Comparison of ENCODE assay signal across 9 cellular contexts in genomic region chr6:16318538-16318937, GRCh38.
DNase-seq lines count a peak whose midpoint lies in the region; ATAC-seq, FAIRE-seq and TF ChIP-seq lines count a peak whose summit lies in the region.
"Had no signal": no experiment of that assay in that cellular context is flagged by ENCODE, and none has a peak within 500 bp of the region (broad histone marks: within the 10 kb centered on the region; RNA-seq: fewer than 3 reads in every experiment).

No MANE protein-coding gene starts in this region.

- peaks cover 52% of the 10 kb centered on the region for H3K4me1 ChIP-seq in astrocyte (ENCODE audit: insufficient read depth, low read length)
- H3K4me1 ChIP-seq in muscle layer of colon (ENCODE audit: insufficient read depth, low read length), result peaks cover 46% of the 10 kb centered on the region
- no peaks in the 10 kb centered on the region for H3K4me1 ChIP-seq in urinary bladder (ENCODE audit: insufficient read depth)
- H3K4me1 ChIP-seq in spleen, result peaks cover 0 to 71% (median 51%) of the 10 kb centered on the region in 6 donors

- H3K27me3 Mint-ChIP-seq in astrocyte (ENCODE audit: low read depth, unreplicated experiment), result no peaks in the 10 kb centered on the region

- H3K4me1 Mint-ChIP-seq in astrocyte (ENCODE audit: low read depth, unreplicated experiment), result peaks cover 58% of the 10 kb centered on the region

- H3K36me3 Mint-ChIP-seq in astrocyte (ENCODE audit: low read depth, unreplicated experiment), result peaks cover 8% of the 10 kb centered on the region

- H3K4me3 ChIP-seq in astrocyte (ENCODE audit: insufficient read depth, low read depth, low read length) (peak overlapping the region; percentile 15), muscle layer of colon (ENCODE audit: low read depth in 1 of 2, low read length in 2 of 2) (no peak overlapping the region), urinary bladder (ENCODE audit: low read depth, low read length) (no peak overlapping the region), spleen (no peak overlapping the region)

- no peaks in the 10 kb centered on the region for H3K9me3 Mint-ChIP-seq in astrocyte (ENCODE audit: unreplicated experiment)

- peak overlapping the region; percentile 85 for H3K4me2 ChIP-seq in astrocyte (ENCODE audit: low read length)

- peak overlapping the region; percentile 88 for H3K9ac ChIP-seq in astrocyte (ENCODE audit: low read length)
- H3K9ac ChIP-seq in muscle layer of colon (ENCODE audit: low read length), result no peak overlapping the region

- peaks cover 20% of the 10 kb centered on the region for H4K20me1 ChIP-seq in astrocyte (ENCODE audit: insufficient read depth, low read length)

- H3K27me3 ChIP-seq in astrocyte (ENCODE audit: insufficient read depth, low read length) (no peaks in the 10 kb centered on the region), muscle layer of colon (ENCODE audit: control insufficient read depth in 1 of 2, insufficient read depth in 2 of 2, low read length in 2 of 2) (no peaks in the 10 kb centered on the region), spleen (replicated peaks in 1 of 7) (no peaks in the 10 kb centered on the region)

- no peak overlapping the region for H2AFZ ChIP-seq in astrocyte (ENCODE audit: low read depth, low read length)

- ATAC-seq in HG02763 (IDR thresholded peaks at IDR 0.05; ENCODE audit: unreplicated experiment), result no peak

- 45% methylated on average over 6 of the region's 6 CpGs for WGBS in urinary bladder
- 59 to 78% (median 75%) methylated on average over 6 of the region's 6 CpGs for WGBS in spleen, 5 donors

- no peaks in the 10 kb centered on the region for H3K36me3 ChIP-seq in astrocyte (ENCODE audit: insufficient read depth, low read length)
- H3K36me3 ChIP-seq in muscle layer of colon (ENCODE audit: insufficient read depth, low read length), result no peaks in the 10 kb centered on the region
- H3K36me3 ChIP-seq in urinary bladder (ENCODE audit: insufficient read depth), result no peaks in the 10 kb centered on the region
- peaks cover 0 to 11% (median 0%) of the 10 kb centered on the region in 6 donors for H3K36me3 ChIP-seq in spleen

- no peaks in the 10 kb centered on the region for H3K9me3 ChIP-seq in astrocyte (ENCODE audit: insufficient read depth, low read depth, low read length)
- no peaks in the 10 kb centered on the region for H3K9me3 ChIP-seq in muscle layer of colon (ENCODE audit: low read length)
- no peaks in the 10 kb centered on the region for H3K9me3 ChIP-seq in spleen

- peak overlapping the region; percentile 97 for H3K27ac ChIP-seq in astrocyte (ENCODE audit: low read depth, low read length)
- peak overlapping the region; percentile 31 for H3K27ac ChIP-seq in muscle layer of colon (ENCODE audit: low read depth, low read length)
- peak overlapping the region; percentile 12 for H3K27ac ChIP-seq in urinary bladder (ENCODE audit: low read depth)
- H3K27ac ChIP-seq in spleen, result peak overlapping the region in 4 of 8 donors; percentile 51 to 81 (median 75)

- intact Hi-C loops in spleen (cut with DNase I; ENCODE audit: low total_unique reads), result no loop called here

- TF ChIP-seq CTCF in astrocyte (IDR thresholded peaks at IDR 0.05; ENCODE audit: insufficient read depth, low read depth, low read length) (no peak), spleen (IDR thresholded peaks at IDR 0.05 in 8 of 11, conservative IDR thresholded peaks at IDR 0.05 in 3 of 11) (no peak)

- H3K4me3 Mint-ChIP-seq in astrocyte (ENCODE audit: unreplicated experiment), result peak overlapping the region; percentile 55

- no peak for TF ChIP-seq POLR2A in spleen (IDR thresholded peaks at IDR 0.05)

- peak overlapping the region; percentile 72 for H3K27ac Mint-ChIP-seq in astrocyte (ENCODE audit: unreplicated experiment)

- H3K79me2 ChIP-seq in astrocyte (ENCODE audit: insufficient read depth, low read length), result peaks cover 5% of the 10 kb centered on the region

- FAIRE-seq in astrocyte (lab: Jason Lieb, UNC), result peak; percentile 65

- peak; percentile 70 for DNase-seq in activated effector memory CD4-positive, alpha-beta T cell treated with anti-CD3 and anti-CD28 coated beads, Interleukin-2, amount 50 U/mL, for 16 hours
- DNase-seq in activated effector memory CD4-positive, alpha-beta T cell treated with Interleukin-2 at 50 U/mL for 16 hours, result no peak
- DNase-seq in astrocyte (ENCODE audit: low read depth), result peak; percentile 94
- no peak for DNase-seq in spleen
- no peak for DNase-seq in NCI-H146 (lab: John Stamatoyannopoulos, UW)
- DNase-seq: left cardiac atrium had no signal

Comparison
In these comparisons a context has a peak if more than half of its experiments do, and no peak if none do; other contexts are left out.
1. DNase-seq: peak in activated effector memory CD4-positive, alpha-beta T cell treated with anti-CD3 and anti-CD28 coated beads, Interleukin-2, amount 50 U/mL, for 16 hours (single experiment) and astrocyte (single experiment); none in activated effector memory CD4-positive, alpha-beta T cell treated with Interleukin-2 at 50 U/mL for 16 hours (single experiment), spleen (single experiment) and NCI-H146 (single experiment).